ENCODE assay signal across 23 cellular contexts in the genomic region with DNA sequence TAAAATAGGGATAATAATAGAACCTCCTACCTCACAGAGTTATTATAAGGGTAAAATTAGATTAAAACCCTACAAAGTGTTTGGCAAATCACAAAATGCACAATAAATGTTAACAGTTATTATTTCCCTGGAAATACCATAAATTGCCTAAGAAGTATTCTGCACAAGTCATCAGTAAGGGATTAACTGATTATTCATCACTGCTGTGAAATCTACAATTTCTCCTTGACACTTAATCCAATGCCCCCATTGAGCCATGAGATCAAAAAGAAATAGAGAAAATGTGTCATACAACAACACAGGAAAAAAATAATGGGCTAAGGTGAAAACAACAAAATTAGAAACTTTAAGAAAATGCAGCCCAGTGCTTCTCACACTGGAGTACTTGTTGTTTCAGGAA. TPM values are rescaled to one million over a fixed set of nuclear protein-coding genes. Genes with fewer than 3 reads are reported as not detected.
A peak's percentile ranks its signal among the peaks of the same experiment; 100 is the strongest.
DNase-seq lines count a peak whose midpoint lies in the region; ATAC-seq, FAIRE-seq and TF ChIP-seq lines count a peak whose summit lies in the region.
"Had no signal": no experiment of that assay in that cellular context is flagged by ENCODE, and none has a peak within 500 bp of the region (broad histone marks: within the 10 kb centered on the region; RNA-seq: fewer than 3 reads in every experiment).

No MANE protein-coding gene starts in this region.

- H4K20me1 ChIP-seq in SK-N-SH (ENCODE audit: insufficient read depth): no peaks in the 10 kb centered on the region
- H4K20me1 ChIP-seq in astrocyte (ENCODE audit: insufficient read depth, low read length): no peaks in the 10 kb centered on the region

- TF ChIP-seq CTCF in SK-N-SH (IDR thresholded peaks at IDR 0.05) (no peak), astrocyte (IDR thresholded peaks at IDR 0.05; ENCODE audit: insufficient read depth, low read depth, low read length) (no peak), sigmoid colon (IDR thresholded peaks at IDR 0.05) (no peak)

- no peaks in the 10 kb centered on the region for H3K9me2 ChIP-seq in SK-N-SH

- H3K27me3 Mint-ChIP-seq in astrocyte (ENCODE audit: low read depth, unreplicated experiment): no peaks in the 10 kb centered on the region
- no peaks in the 10 kb centered on the region for H3K27me3 Mint-ChIP-seq in activated CD4-positive, alpha-beta T cell treated with anti-CD3 and anti-CD28 coated beads, Interleukin-2, amount 10 ng/mL, durations not matched to agents 7 days and 5 days
- H3K27me3 Mint-ChIP-seq: CD8-positive, alpha-beta memory T cell had no signal

- intact Hi-C loops in sigmoid colon (cut with DNase I): no loop called here

- POLR2A ChIA-PET in SK-N-SH (lab: Yijun Ruan, JAX): no interaction called here
- POLR2A ChIA-PET in activated CD4-positive, alpha-beta T cell treated with anti-CD3 and anti-CD28 coated beads, Interleukin-2, amount 10 ng/mL, durations not matched to agents 7 days and 5 days (lab: Charles Lee): no interaction called here

- H3K4me1 Mint-ChIP-seq in astrocyte (ENCODE audit: low read depth, unreplicated experiment): peaks cover 21% of the 10 kb centered on the region
- H3K4me1 Mint-ChIP-seq in activated CD4-positive, alpha-beta T cell treated with anti-CD3 and anti-CD28 coated beads, Interleukin-2, amount 10 ng/mL, durations not matched to agents 7 days and 5 days: no peaks in the 10 kb centered on the region
- H3K4me1 Mint-ChIP-seq: CD8-positive, alpha-beta memory T cell had no signal

- H3K4me3 Mint-ChIP-seq in astrocyte (ENCODE audit: unreplicated experiment): no peak overlapping the region
- H3K4me3 Mint-ChIP-seq in activated CD4-positive, alpha-beta T cell treated with anti-CD3 and anti-CD28 coated beads, Interleukin-2, amount 10 ng/mL, durations not matched to agents 7 days and 5 days: no peak overlapping the region
- H3K4me3 Mint-ChIP-seq: CD8-positive, alpha-beta memory T cell had no signal

- no peaks in the 10 kb centered on the region for H3K9me3 Mint-ChIP-seq in astrocyte (ENCODE audit: unreplicated experiment)
- H3K9me3 Mint-ChIP-seq in activated CD4-positive, alpha-beta T cell treated with anti-CD3 and anti-CD28 coated beads, Interleukin-2, amount 10 ng/mL, durations not matched to agents 7 days and 5 days: no peaks in the 10 kb centered on the region

- H3K27ac Mint-ChIP-seq in astrocyte (ENCODE audit: unreplicated experiment): no peak overlapping the region
- H3K27ac Mint-ChIP-seq in activated CD4-positive, alpha-beta T cell treated with anti-CD3 and anti-CD28 coated beads, Interleukin-2, amount 10 ng/mL, durations not matched to agents 7 days and 5 days: no peak overlapping the region
- H3K27ac Mint-ChIP-seq: CD8-positive, alpha-beta memory T cell had no signal

- no peaks in the 10 kb centered on the region for H3K36me3 Mint-ChIP-seq in astrocyte (ENCODE audit: low read depth, unreplicated experiment)
- H3K36me3 Mint-ChIP-seq in activated CD4-positive, alpha-beta T cell treated with anti-CD3 and anti-CD28 coated beads, Interleukin-2, amount 10 ng/mL, durations not matched to agents 7 days and 5 days (ENCODE audit: low read depth): no peaks in the 10 kb centered on the region
- H3K36me3 Mint-ChIP-seq: CD8-positive, alpha-beta memory T cell had no signal

- no peaks in the 10 kb centered on the region for H3K9me3 ChIP-seq in SK-N-SH
- H3K9me3 ChIP-seq in astrocyte (ENCODE audit: insufficient read depth, low read depth, low read length): no peaks in the 10 kb centered on the region
- H3K9me3 ChIP-seq in sigmoid colon: no peaks in the 10 kb centered on the region

- TF ChIP-seq EP300 in SK-N-SH (IDR thresholded peaks at IDR 0.05; ENCODE audit: borderline replicate concordance in 1 of 2, low read depth in 1 of 2, low read length in 1 of 2) (no peak), sigmoid colon (IDR thresholded peaks at IDR 0.05) (no peak)

- H2AFZ ChIP-seq in SK-N-SH (ENCODE audit: low read depth) (no peak overlapping the region), astrocyte (ENCODE audit: low read depth, low read length) (no peak overlapping the region)

- H3K27ac ChIP-seq in SK-N-SH (ENCODE audit: low read depth in 2 of 2, low read length in 1 of 2) (peak overlapping the region in 1 of 2 experiments; percentile 2; a peak in 1 of 4 replicates), astrocyte (ENCODE audit: low read depth, low read length) (no peak overlapping the region), sigmoid colon (no peak overlapping the region)
- H3K27ac ChIP-seq: 22Rv1, C4-2B had no signal

- H3K9ac ChIP-seq in SK-N-SH: no peak overlapping the region
- H3K9ac ChIP-seq in astrocyte (ENCODE audit: low read length): no peak overlapping the region

- no peak for TF ChIP-seq POLR2A in sigmoid colon (IDR thresholded peaks at IDR 0.05)

- no peak for TF ChIP-seq RAD21 in SK-N-SH (IDR thresholded peaks at IDR 0.05; ENCODE audit: low read length)

- H3K4me3 ChIP-seq in SK-N-SH (ENCODE audit: low read depth in 2 of 2, low read length in 1 of 2) (no peak overlapping the region), astrocyte (ENCODE audit: insufficient read depth, low read depth, low read length) (no peak overlapping the region), sigmoid colon (no peak overlapping the region)

- H3K27me3 ChIP-seq in SK-N-SH (ENCODE audit: insufficient read depth): no peaks in the 10 kb centered on the region
- H3K27me3 ChIP-seq in astrocyte (ENCODE audit: insufficient read depth, low read length): no peaks in the 10 kb centered on the region
- no peaks in the 10 kb centered on the region for H3K27me3 ChIP-seq in sigmoid colon

- ATAC-seq in SK-N-SH treated with all-trans-retinoic acid at 6 μM for 48 hours: no peak
- no peak for ATAC-seq in GM19351 (IDR thresholded peaks at IDR 0.05; ENCODE audit: unreplicated experiment)
- ATAC-seq: HepG2 had no signal

- H3K36me3 ChIP-seq in SK-N-SH (replicated peaks in 1 of 2; ENCODE audit: control insufficient read depth in 1 of 2, insufficient read depth in 2 of 2, low read length in 1 of 2) (no peaks in the 10 kb centered on the region), astrocyte (ENCODE audit: insufficient read depth, low read length) (no peaks in the 10 kb centered on the region), sigmoid colon (peaks cover 0 to 5% (median 0%) of the 10 kb centered on the region in 4 donors)

- H3K4me1 ChIP-seq in SK-N-SH (ENCODE audit: control insufficient read depth in 1 of 2, insufficient read depth in 2 of 2, low read depth in 1 of 2, low read length in 1 of 2) (peaks cover 2 to 11% of the 10 kb centered on the region in 2 experiments; a peak in 2 of 4 replicates), astrocyte (ENCODE audit: insufficient read depth, low read length) (peaks cover 16% of the 10 kb centered on the region), sigmoid colon (no peaks in the 10 kb centered on the region)

- H3K4me2 ChIP-seq in SK-N-SH (peak overlapping the region; percentile 57; the same call in 1 of the 2 replicates), astrocyte (ENCODE audit: low read length) (peak overlapping the region; percentile 21)

- peaks cover 14% of the 10 kb centered on the region for H3F3A ChIP-seq in SK-N-SH (replicated peaks; ENCODE audit: insufficient read depth)

- DNase-seq in SK-N-SH (no peak), astrocyte (ENCODE audit: low read depth) (no peak), kidney tubule cell (ENCODE audit: low spot score) (peak; percentile 70), sigmoid colon (no peak)
- no peak for DNase-seq in stimulated activated naive CD4-positive, alpha-beta T cell treated with Interleukin-2 at 50 U/mL for 16 hours (lab: John Stamatoyannopoulos, UW)
- no peak for DNase-seq in activated CD4-positive, alpha-beta T cell treated with anti-CD3 and anti-CD28 coated beads, Interleukin-2, amount 10 ng/mL, durations not matched to agents 7 days and 5 days
- DNase-seq: Calu3; CD8-positive, alpha-beta memory T cell; DMS153; GOT3; KBM-7; NCI-H1092 treated with DMSO at 0.1 percent for 48 hours; NCI-H1436 treated with DMSO at 0.1 percent for 48 hours; NCI-H1930; NCI-H2227 treated with DMSO at 0.1 percent for 48 hours; NCI-H510A treated with DMSO at 0.1 percent for 48 hours; NCI-H748 treated with DMSO at 0.1 percent for 48 hours had no signal

- H3K79me2 ChIP-seq in SK-N-SH (ENCODE audit: insufficient read depth) (no peaks in the 10 kb centered on the region), astrocyte (ENCODE audit: insufficient read depth, low read length) (no peaks in the 10 kb centered on the region)

- FAIRE-seq in astrocyte (lab: Jason Lieb, UNC): no peak
- FAIRE-seq: GM12891, HepG2 had no signal

- CTCF ChIA-PET in SK-N-SH (lab: Yijun Ruan, JAX): interaction anchor here (1.3 to 2.5 kb wide), 2 partner anchors 14 to 31 kb away, joined by 3 to 7 read pairs; no protein-coding TSS in a partner anchor
- CTCF ChIA-PET in activated CD4-positive, alpha-beta T cell treated with anti-CD3 and anti-CD28 coated beads, Interleukin-2, amount 10 ng/mL, durations not matched to agents 7 days and 5 days (lab: Charles Lee): no interaction called here

TF ChIP-seq in SK-N-SH, 30 proteins besides CTCF, POLR2A, EP300 and RAD21 (continues in another document):
- TF ChIP-seq TEAD4 (IDR thresholded peaks at IDR 0.05; ENCODE audit: borderline replicate concordance, insufficient read depth) (no peak), TCF12 (IDR thresholded peaks at IDR 0.05) (no peak), ELF1 (IDR thresholded peaks at IDR 0.05) (no peak)

TF ChIP-seq in SK-N-SH treated with all-trans-retinoic acid at 6 μM for 48 hours, 23 proteins besides CTCF, POLR2A, EP300 and RAD21:
- TF ChIP-seq ZNF8 (CRISPR knock-in tag; IDR thresholded peaks at IDR 0.05) (no peak), ZC3H10 (CRISPR knock-in tag; IDR thresholded peaks at IDR 0.05) (no peak), ESRRG (CRISPR knock-in tag; IDR thresholded peaks at IDR 0.05) (no peak), ZFP3 (CRISPR knock-in tag; IDR thresholded peaks at IDR 0.05) (no peak)

RNA-seq across cellular contexts. Expression of a gene that starts 6.7 kb away (rescaled TPM):
- polyA plus RNA-seq in SK-N-SH (2012; rRNA removed) (0.31 and 0.32 TPM in 2 replicates), sigmoid colon (1 to 10 TPM; 1.6 to 4.1 (median 3.0) TPM)
- polyA plus RNA-seq in SK-N-SH (2012; cell fraction: cytosol; rRNA removed): 0.18 TPM in 2 replicates
- polyA plus RNA-seq in SK-N-SH (2012; cell fraction: nucleus; rRNA removed): 1.1 and 1.7 TPM in 2 replicates
- total RNA-seq in astrocyte (3.0 and 4.2 TPM in 2 replicates), sigmoid colon (1 to 10 TPM; 1.8 to 5.8 (median 4.3) TPM)
- under 1 TPM in 1 of 2 experiments, not detected in 1; 0.23 TPM for total RNA-seq in activated CD4-positive, alpha-beta T cell treated with anti-CD3 and anti-CD28 coated beads, Interleukin-2, amount 10 ng/mL, durations not matched to agents 7 days and 5 days
- total RNA-seq: CD8-positive, alpha-beta memory T cell had no signal
- polyA plus RNA-seq: CD8-positive, alpha-beta memory T cell had no signal
